ENCODE assay signal across 8 cellular contexts in genomic region chr11:3879967-3880542, GRCh38. TPM values are rescaled to one million over a fixed set of nuclear protein-coding genes. Genes with fewer than 3 reads are reported as not detected.
DNase-seq lines count a peak whose midpoint lies in the region; ATAC-seq and TF ChIP-seq lines count a peak whose summit lies in the region.

No MANE protein-coding gene starts in this region.

- H3K27me3 Mint-ChIP-seq in activated T-cell treated with anti-CD3 and anti-CD28 coated beads, Interleukin-2, amount 50 U/mL, for 24 hours, result no peaks in the 10 kb centered on the region
- H3K27me3 Mint-ChIP-seq in endodermal cell (ENCODE audit: insufficient read depth) (no peaks in the 10 kb centered on the region), GM23338 (ENCODE audit: insufficient read depth, low read depth, poor library complexity) (peaks cover 5% of the 10 kb centered on the region)

- peak overlapping the region; percentile 60 for H3K27ac Mint-ChIP-seq in activated T-cell treated with anti-CD3 and anti-CD28 coated beads, Interleukin-2, amount 50 U/mL, for 24 hours
- H3K27ac Mint-ChIP-seq in endodermal cell (no peak overlapping the region), GM23338 (no peak overlapping the region)

- no peaks in the 10 kb centered on the region for H3F3A ChIP-seq in GM23338 (replicated peaks; ENCODE audit: low read depth)

- no peaks in the 10 kb centered on the region for H3K79me2 ChIP-seq in GM23338 (replicated peaks; ENCODE audit: insufficient read depth)

- TF ChIP-seq CTCF in endodermal cell (conservative IDR thresholded peaks at IDR 0.05) (no peak), thoracic aorta (IDR thresholded peaks at IDR 0.05) (no peak), GM23338 (conservative IDR thresholded peaks at IDR 0.05; ENCODE audit: low read depth in 2 of 2) (no peak)

- H3K36me3 ChIP-seq in endodermal cell (ENCODE audit: control insufficient read depth, insufficient read depth, low read length) (no peaks in the 10 kb centered on the region), thoracic aorta (no peaks in the 10 kb centered on the region), GM23338 (ENCODE audit: insufficient read depth) (no peaks in the 10 kb centered on the region), MG63 (no peaks in the 10 kb centered on the region)

- H3K4me2 ChIP-seq in GM23338, result no peak overlapping the region

- H3K9me2 ChIP-seq in GM23338 (ENCODE audit: insufficient read depth), result no peaks in the 10 kb centered on the region

- H3K27me3 ChIP-seq in endodermal cell (ENCODE audit: control insufficient read depth, insufficient read depth, low read length, poor library complexity, severe bottlenecking) (no peaks in the 10 kb centered on the region), thoracic aorta (replicated peaks; ENCODE audit: insufficient read depth) (no peaks in the 10 kb centered on the region), GM23338 (ENCODE audit: insufficient read depth) (no peaks in the 10 kb centered on the region), MG63 (no peaks in the 10 kb centered on the region)

- H2AFZ ChIP-seq in GM23338, result no peak overlapping the region

- no peak overlapping the region for H3K4me3 Mint-ChIP-seq in activated T-cell treated with anti-CD3 and anti-CD28 coated beads, Interleukin-2, amount 50 U/mL, for 24 hours
- no peak overlapping the region for H3K4me3 Mint-ChIP-seq in endodermal cell
- H3K4me3 Mint-ChIP-seq in GM23338, result no peak overlapping the region

- no peaks in the 10 kb centered on the region for H3K36me3 Mint-ChIP-seq in activated T-cell treated with anti-CD3 and anti-CD28 coated beads, Interleukin-2, amount 50 U/mL, for 24 hours (ENCODE audit: low read depth)
- no peaks in the 10 kb centered on the region for H3K36me3 Mint-ChIP-seq in endodermal cell (ENCODE audit: low read depth)
- no peaks in the 10 kb centered on the region for H3K36me3 Mint-ChIP-seq in GM23338 (ENCODE audit: low read depth)

- peaks cover 85% of the 10 kb centered on the region for H3K4me1 Mint-ChIP-seq in activated T-cell treated with anti-CD3 and anti-CD28 coated beads, Interleukin-2, amount 50 U/mL, for 24 hours (ENCODE audit: low read depth)
- peaks cover 36% of the 10 kb centered on the region for H3K4me1 Mint-ChIP-seq in endodermal cell
- peaks cover 13% of the 10 kb centered on the region for H3K4me1 Mint-ChIP-seq in GM23338

- H4K20me1 ChIP-seq in GM23338 (replicated peaks; ENCODE audit: insufficient read depth), result peaks cover 5% of the 10 kb centered on the region

- H3K27ac ChIP-seq in endodermal cell (ENCODE audit: low read depth, low read length) (no peak overlapping the region), thoracic aorta (peak overlapping the region; percentile 59 to 76), GM23338 (ENCODE audit: low read depth) (no peak overlapping the region)

- H3K4me3 ChIP-seq in endodermal cell (ENCODE audit: low read length) (peak overlapping the region; percentile 36), thoracic aorta (no peak overlapping the region), GM23338 (no peak overlapping the region), MG63 (no peak overlapping the region)

- H3K9me3 ChIP-seq in endodermal cell (ENCODE audit: control insufficient read depth, low read length) (no peaks in the 10 kb centered on the region), thoracic aorta (no peaks in the 10 kb centered on the region), MG63 (no peaks in the 10 kb centered on the region)

- H3K9me3 Mint-ChIP-seq in activated T-cell treated with anti-CD3 and anti-CD28 coated beads, Interleukin-2, amount 50 U/mL, for 24 hours, result no peaks in the 10 kb centered on the region
- H3K9me3 Mint-ChIP-seq in endodermal cell (no peaks in the 10 kb centered on the region), GM23338 (no peaks in the 10 kb centered on the region)

- ATAC-seq in HG03175 (IDR thresholded peaks at IDR 0.05; ENCODE audit: unreplicated experiment), result peak; percentile 60
- ATAC-seq in thoracic aorta (ENCODE audit: insufficient number of reproducible peaks, low FRiP score, low read depth), result no peak
- ATAC-seq in GM23338, result no peak

- no peak for DNase-seq in activated T-cell treated with anti-CD3 and anti-CD28 coated beads, Interleukin-2, amount 50 U/mL, for 24 hours
- DNase-seq in activated T-cell treated with anti-CD3 and anti-CD28 coated beads, Interleukin-2, amount 50 U/mL, for 48 hours, result no peak
- DNase-seq in endodermal cell (no peak), thoracic aorta (ENCODE audit: low spot score) (no peak), GM23338 (ENCODE audit: low spot score) (no peak), MG63 (no peak), ureter (ENCODE audit: low spot score) (no peak)

- peaks cover 17% of the 10 kb centered on the region for H3K4me1 ChIP-seq in endodermal cell (ENCODE audit: control insufficient read depth, insufficient read depth, low read length)
- H3K4me1 ChIP-seq in thoracic aorta (ENCODE audit: control insufficient read depth in 1 of 2, low read depth in 2 of 2), result peaks cover 26 to 34% of the 10 kb centered on the region in 2 donors
- H3K4me1 ChIP-seq in GM23338 (ENCODE audit: insufficient read depth), result peaks cover 17% of the 10 kb centered on the region

- H3K9ac ChIP-seq in endodermal cell (ENCODE audit: extremely low read depth, low read length, poor library complexity, severe bottlenecking), result no peak overlapping the region

- 83 to 100% methylated on average over 1 to 2 of the region's 2 CpGs for WGBS in endodermal cell (ENCODE audit: insufficient coverage in 1 of 2, insufficient read length in 1 of 2), 2 experiments

TF ChIP-seq in GM23338, 12 proteins besides CTCF, POLR2A, EP300 and RAD21:
- TF ChIP-seq STAT1 (IDR thresholded peaks at IDR 0.05; ENCODE audit: unreplicated experiment) (no peak), EZH2phosphoT487 (IDR thresholded peaks at IDR 0.05; ENCODE audit: unreplicated experiment) (no peak), REST (IDR thresholded peaks at IDR 0.05; ENCODE audit: unreplicated experiment) (no peak), ETS1 (IDR thresholded peaks at IDR 0.05) (no peak), ZNF114 (CRISPR knock-in tag; IDR thresholded peaks at IDR 0.05) (no peak), NANOG (IDR thresholded peaks at IDR 0.05; ENCODE audit: borderline replicate concordance) (no peak), ZNF331 (CRISPR knock-in tag; IDR thresholded peaks at IDR 0.05; ENCODE audit: low read depth) (no peak)
TF ChIP-seq in GM23338: peak in this region for 0.

RNA-seq across cellular contexts. Expression of gene STIM1, which starts 24.6 kb away (rescaled TPM):
- total RNA-seq in endodermal cell (10 to 100 TPM; 20.9 to 27.9 TPM), thoracic aorta (10 to 100 TPM; 53.8 to 63.0 TPM), ureter (71.5 TPM)
- 22.2 TPM for polyA plus RNA-seq in endodermal cell (2013, experiment 1 of 2)
- 20.2 TPM for polyA plus RNA-seq in endodermal cell (2013, experiment 2 of 2)
- 9.3 and 14.0 TPM in 2 replicates for total RNA-seq in GM23338 (2014; rRNA removed; shearing (Covaris generic))
- 3.5 and 3.9 TPM in 2 replicates for polyA plus RNA-seq in GM23338 (2016; fragmentation: Nextera tagmentation; extraction: Ambion mirVana)
- total RNA-seq in MG63 (2014; rRNA removed; shearing (Covaris generic); ENCODE audit: low replicate concordance), result 13.4 and 16.5 TPM in 2 replicates

RNA-seq across cellular contexts. Expression of gene RHOG, which starts 39.3 kb away (rescaled TPM):
- total RNA-seq in endodermal cell (10 to 100 TPM; 25.5 to 27.6 TPM), thoracic aorta (10 to 100 TPM; 49.4 to 69.7 TPM), ureter (40.8 TPM)
- 28.0 TPM for polyA plus RNA-seq in endodermal cell (2013, experiment 1 of 2)
- polyA plus RNA-seq in endodermal cell (2013, experiment 2 of 2), result 27.2 TPM
- total RNA-seq in GM23338 (2014; rRNA removed; shearing (Covaris generic)), result 38.6 and 39.5 TPM in 2 replicates
- 23.2 and 26.3 TPM in 2 replicates for polyA plus RNA-seq in GM23338 (2016; fragmentation: Nextera tagmentation; extraction: Ambion mirVana)
- 13.0 and 23.7 TPM in 2 replicates for total RNA-seq in MG63 (2014; rRNA removed; shearing (Covaris generic); ENCODE audit: low replicate concordance)

Comparison
In these comparisons a context has a peak if more than half of its experiments do, and no peak if none do; other contexts are left out.
1. H3K27ac ChIP-seq: peak in thoracic aorta (2 of 2); none in endodermal cell (single experiment) and GM23338 (single experiment).